8 cellular contexts compared by ENCODE assay signal in genomic region chr10:75772153-75772887, GRCh38.
A peak's percentile ranks its signal among the peaks of the same experiment; 100 is the strongest.
DNase-seq lines count a peak whose midpoint lies in the region; ATAC-seq and TF ChIP-seq lines count a peak whose summit lies in the region.

No MANE protein-coding gene starts in this region.

- H3T11ph ChIP-seq in H9 (ENCODE audit: low read length) = no peak overlapping the region

- H4K20me1 ChIP-seq in H9 (ENCODE audit: control insufficient read depth, insufficient read depth, insufficient read length) = no peaks in the 10 kb centered on the region

- TF ChIP-seq CTCF in RWPE2 (IDR thresholded peaks at IDR 0.05; ENCODE audit: poor library complexity, severe bottlenecking) (no peak), lower lobe of right lung (IDR thresholded peaks at IDR 0.05) (no peak), H9 (conservative IDR thresholded peaks at IDR 0.05) (no peak), nephron progenitor cell (IDR thresholded peaks at IDR 0.05) (no peak)

- H2AFZ ChIP-seq in H9 (ENCODE audit: low read length) = no peak overlapping the region

- DNase-seq in Daoy (ENCODE audit: low read depth) (peak; percentile 25), HCEC 1CT (peak; percentile 30), RWPE2 (ENCODE audit: low spot score) (no peak), lower lobe of right lung (no peak), NCI-H146 (lab: John Stamatoyannopoulos, UW) (no peak), H9 (no peak), SHP77 treated with DMSO at 0.1 percent for 48 hours (lab: John Stamatoyannopoulos, UW) (no peak), nephron progenitor cell (no peak)

- H3K27me3 ChIP-seq in RWPE2 (ENCODE audit: insufficient read depth, poor library complexity, severe bottlenecking) = no peaks in the 10 kb centered on the region
- no peaks in the 10 kb centered on the region for H3K27me3 ChIP-seq in lower lobe of right lung (ENCODE audit: low read depth)
- H3K27me3 ChIP-seq in H9 (ENCODE audit: insufficient read depth, low read length) = no peaks in the 10 kb centered on the region

- H4K5ac ChIP-seq in H9 (ENCODE audit: insufficient read length, low read depth, low read length) = no peak overlapping the region

- H3K79me2 ChIP-seq in H9 (ENCODE audit: insufficient read depth, low read length) = no peaks in the 10 kb centered on the region

- H2BK20ac ChIP-seq in H9 (ENCODE audit: low read depth, low read length, poor library complexity, severe bottlenecking) = no peak overlapping the region

- H3K36me3 ChIP-seq in RWPE2 (ENCODE audit: low read depth) = no peaks in the 10 kb centered on the region
- no peaks in the 10 kb centered on the region for H3K36me3 ChIP-seq in lower lobe of right lung

- H3K9me3 ChIP-seq in RWPE2 (ENCODE audit: severe bottlenecking) (peaks cover 2% of the 10 kb centered on the region), lower lobe of right lung (no peaks in the 10 kb centered on the region), H9 (ENCODE audit: control insufficient read depth, low read depth, low read length) (no peaks in the 10 kb centered on the region)

- H2AK5ac ChIP-seq in H9 (ENCODE audit: insufficient read length, low read length) = no peak overlapping the region

- H3K4me1 Mint-ChIP-seq in H9 (peaks cover 3 to 7% of the 10 kb centered on the region in 2 experiments; a peak in 2 of 4 replicates), nephron progenitor cell (peaks cover 41% of the 10 kb centered on the region)

- H3K27ac ChIP-seq in RWPE2 (ENCODE audit: poor library complexity, severe bottlenecking) (peak overlapping the region; percentile 31), lower lobe of right lung (peak overlapping the region; percentile 83), H9 (ENCODE audit: insufficient read length, low read depth, low read length) (no peak overlapping the region)

- H3K23ac ChIP-seq in H9 (ENCODE audit: insufficient read length, low read depth, low read length) = no peak overlapping the region

- H4K91ac ChIP-seq in H9 (ENCODE audit: insufficient read length, low read depth, low read length) = no peak overlapping the region

- no peak overlapping the region for H3K9ac ChIP-seq in H9 (ENCODE audit: extremely low read depth, insufficient read length, low read length)

- H3K4me2 ChIP-seq in H9 (ENCODE audit: insufficient read depth, insufficient read length, low read length) = no peak overlapping the region

- H3K56ac ChIP-seq in H9 (ENCODE audit: insufficient read length, low read depth, low read length) = no peak overlapping the region

- no peak overlapping the region for H3K14ac ChIP-seq in H9 (ENCODE audit: insufficient read depth, low read length)

- no peaks in the 10 kb centered on the region for H3K36me3 Mint-ChIP-seq in H9 (ENCODE audit: insufficient read depth in 1 of 3, low read depth in 3 of 3)
- no peaks in the 10 kb centered on the region for H3K36me3 Mint-ChIP-seq in nephron progenitor cell (ENCODE audit: low read depth)

- intact Hi-C loops in lower lobe of right lung (cut with DNase I) = no loop called here

- H2BK5ac ChIP-seq in H9 (ENCODE audit: insufficient read length, low read length) = no peak overlapping the region

- H3K27ac Mint-ChIP-seq in H9 (no peak overlapping the region), nephron progenitor cell (no peak overlapping the region)

- no peak overlapping the region for H2BK12ac ChIP-seq in H9 (ENCODE audit: insufficient read length, low read depth, low read length)

- no peak overlapping the region for H2BK120ac ChIP-seq in H9 (ENCODE audit: low read depth, low read length, poor library complexity, severe bottlenecking)

- no peak overlapping the region for H4K8ac ChIP-seq in H9 (replicated peaks; ENCODE audit: insufficient read length, low read depth, low read length)

- H3K27me3 Mint-ChIP-seq in H9 (ENCODE audit: low read depth) (peaks cover 4% of the 10 kb centered on the region; the same call in 1 of the 2 replicates), nephron progenitor cell (ENCODE audit: low read depth, poor library complexity) (peaks cover 4% of the 10 kb centered on the region)

- H3K4me1 ChIP-seq in RWPE2 (ENCODE audit: insufficient read depth, poor library complexity, severe bottlenecking) (peaks cover 24% of the 10 kb centered on the region), lower lobe of right lung (peaks cover 33% of the 10 kb centered on the region), H9 (ENCODE audit: insufficient read depth, low read length) (no peaks in the 10 kb centered on the region)

- no peaks in the 10 kb centered on the region for H3K23me2 ChIP-seq in H9 (ENCODE audit: insufficient read length, low read depth, low read length, poor library complexity, severe bottlenecking)

- ATAC-seq in RWPE2 (ENCODE audit: low read depth) (no peak), lower lobe of right lung (peak; percentile 37 to 75)

- no peak overlapping the region for H3K18ac ChIP-seq in H9 (ENCODE audit: insufficient read length, low read depth, low read length)

- H3K4me3 Mint-ChIP-seq in H9 = no peak overlapping the region
- H3K4me3 Mint-ChIP-seq in nephron progenitor cell = no peak overlapping the region

- no peak overlapping the region for H3K4ac ChIP-seq in H9 (ENCODE audit: low read depth, low read length)

- H3K79me1 ChIP-seq in H9 (ENCODE audit: insufficient read depth, low read depth, low read length, poor library complexity, severe bottlenecking) = no peaks in the 10 kb centered on the region

- no peak overlapping the region for H2BK15ac ChIP-seq in H9 (ENCODE audit: low read depth, low read length)

- no CpG with 5 or more reads among the region's 8 CpGs for WGBS in H9 (ENCODE audit: extremely low coverage, insufficient read length, low lambda C conversion rate)

- no peaks in the 10 kb centered on the region for H3K9me3 Mint-ChIP-seq in H9
- no peaks in the 10 kb centered on the region for H3K9me3 Mint-ChIP-seq in nephron progenitor cell

- H3K4me3 ChIP-seq in RWPE2 (ENCODE audit: severe bottlenecking) (peak overlapping the region; percentile 22), lower lobe of right lung (peak overlapping the region; percentile 50)

Comparison
In these comparisons a context has a peak if more than half of its experiments do, and no peak if none do; other contexts are left out.
1. DNase-seq: peak in Daoy (single experiment) and HCEC 1CT (single experiment); none in RWPE2 (single experiment), lower lobe of right lung (single experiment), NCI-H146 (single experiment), H9 (single experiment), SHP77 treated with DMSO at 0.1 percent for 48 hours (single experiment) and nephron progenitor cell (single experiment).